Comparison of ENCODE assay signal across 1 cellular context in genomic region chr19:8253678-8254077, GRCh38.
TF ChIP-seq lines count a peak whose summit lies in the region.

No MANE protein-coding gene starts in this region.

TF ChIP-seq in GM23338, 12 proteins besides CTCF, POLR2A, EP300 and RAD21 (continued from another document):
- TF ChIP-seq ZNF462 (CRISPR knock-in tag; IDR thresholded peaks at IDR 0.05): no peak
- no peak for TF ChIP-seq NANOG (IDR thresholded peaks at IDR 0.05; ENCODE audit: borderline replicate concordance)
TF ChIP-seq in GM23338: peak in this region for 0.
